8 cellular contexts compared by ENCODE assay signal in genomic region chr11:65559535-65559934, GRCh38. TPM values are rescaled to one million over a fixed set of nuclear protein-coding genes. Genes with fewer than 3 reads are reported as not detected.
A peak's percentile ranks its signal among the peaks of the same experiment; 100 is the strongest.
DNase-seq lines count a peak whose midpoint lies in the region; ATAC-seq and TF ChIP-seq lines count a peak whose summit lies in the region.
"Had no signal": no experiment of that assay in that cellular context is flagged by ENCODE, and none has a peak within 500 bp of the region (broad histone marks: within the 10 kb centered on the region; RNA-seq: fewer than 3 reads in every experiment).

No MANE protein-coding gene starts in this region.

- H3K9me3 Mint-ChIP-seq in activated T-helper 1 cell treated with anti-CD3 and anti-CD28 coated beads, Interleukin-12 subunit alpha, Interleukin-12 subunit beta, Interleukin-2, Interleukin-4 antibody, amounts not matched to agents 30 ng/mL and 10 ng/mL and 1 ng/mL, durations not matched to agents 14 hours and 24 hours and 36 hours = no peaks in the 10 kb centered on the region

- H3K18ac ChIP-seq in IMR-90 (ENCODE audit: low read depth, low read length) = no peak overlapping the region

- H3K27me3 ChIP-seq in IMR-90 (ENCODE audit: control insufficient read depth, insufficient read depth, low read length) (no peaks in the 10 kb centered on the region), hepatocyte (no peaks in the 10 kb centered on the region)

- no TSS peak for BruUV-seq in IMR-90 (replicated peaks; lab: Mats Ljungman, UMichigan)

- no peak overlapping the region for H3K9ac ChIP-seq in IMR-90 (ENCODE audit: low read depth, low read length)

- peaks cover 43% of the 10 kb centered on the region for H3K4me1 ChIP-seq in IMR-90 (ENCODE audit: control insufficient read depth, insufficient read depth, low read length)
- H3K4me1 ChIP-seq in hepatocyte (ENCODE audit: insufficient read depth) = peaks cover 51% of the 10 kb centered on the region

- in situ Hi-C loops in IMR-90 (cut with MboI; ENCODE audit: low sequenced_read_pairs) = no loop called here

- no peak for TF ChIP-seq POLR2A in IMR-90 (IDR thresholded peaks at IDR 0.05; ENCODE audit: low read depth, low read length)

- H3K4me2 ChIP-seq in IMR-90 (ENCODE audit: low read depth, low read length) (no peak overlapping the region), hepatocyte (peak overlapping the region; percentile 96)

- H3K27ac ChIP-seq in IMR-90 (ENCODE audit: insufficient read depth, low read length) (no peak overlapping the region), hepatocyte (peak overlapping the region; percentile 98)

- H4K91ac ChIP-seq in IMR-90 (ENCODE audit: insufficient read depth, low read depth, low read length) = 0 out of 2 replicates have a peak overlapping the region, but pooled peaks have one; percentile 2

- POLR2A ChIA-PET in IMR-90 (lab: Charles Lee; ENCODE audit: unreplicated experiment) = no interaction called here

- no peak overlapping the region for H3K14ac ChIP-seq in IMR-90 (replicated peaks; ENCODE audit: low read depth, low read length)

- H3K9me1 ChIP-seq in IMR-90 (ENCODE audit: insufficient read depth, low read length) = peaks cover 25% of the 10 kb centered on the region

- peaks cover 2% of the 10 kb centered on the region for H3K36me3 Mint-ChIP-seq in activated T-helper 1 cell treated with anti-CD3 and anti-CD28 coated beads, Interleukin-12 subunit alpha, Interleukin-12 subunit beta, Interleukin-2, Interleukin-4 antibody, amounts not matched to agents 30 ng/mL and 10 ng/mL and 1 ng/mL, durations not matched to agents 14 hours and 24 hours and 36 hours (ENCODE audit: low read depth)

- H2BK15ac ChIP-seq in IMR-90 (ENCODE audit: low read depth, low read length) = peak overlapping the region; percentile 26; the same call in 2 of the 3 replicates

- H3K4me3 Mint-ChIP-seq in activated T-helper 1 cell treated with anti-CD3 and anti-CD28 coated beads, Interleukin-12 subunit alpha, Interleukin-12 subunit beta, Interleukin-2, Interleukin-4 antibody, amounts not matched to agents 30 ng/mL and 10 ng/mL and 1 ng/mL, durations not matched to agents 14 hours and 24 hours and 36 hours = peak overlapping the region; percentile 59

- H2AK9ac ChIP-seq in IMR-90 (replicated peaks; ENCODE audit: low read depth, low read length, poor library complexity) = peak overlapping the region; percentile 86

- no CpG with 5 or more reads among the region's 5 CpGs for WGBS in IMR-90 (ENCODE audit: extremely low coverage in 2 of 2, insufficient read length in 1 of 2), 2 experiments
- 86% methylated on average over 5 of the region's 5 CpGs for WGBS in hepatocyte (ENCODE audit: low lambda C conversion rate, missing lambda C conversion rate)

- H2AK5ac ChIP-seq in IMR-90 (ENCODE audit: low read depth, low read length) = peak overlapping the region; percentile 92; the same call in 1 of the 2 replicates

- peak overlapping the region; percentile 29; the same call in 1 of the 2 replicates for H2BK120ac ChIP-seq in IMR-90 (ENCODE audit: low read depth, low read length)

- H3K4ac ChIP-seq in IMR-90 (ENCODE audit: low read depth, low read length) = peak overlapping the region; percentile 96

- no peak for TF ChIP-seq CTCF in IMR-90 (conservative IDR thresholded peaks at IDR 0.05; ENCODE audit: low read depth, low read length)
- no peak for TF ChIP-seq CTCF in hepatocyte (IDR thresholded peaks at IDR 0.05; ENCODE audit: poor library complexity)

- peak overlapping the region; percentile 64 for H3K27ac Mint-ChIP-seq in activated T-helper 1 cell treated with anti-CD3 and anti-CD28 coated beads, Interleukin-12 subunit alpha, Interleukin-12 subunit beta, Interleukin-2, Interleukin-4 antibody, amounts not matched to agents 30 ng/mL and 10 ng/mL and 1 ng/mL, durations not matched to agents 14 hours and 24 hours and 36 hours

- H3K23ac ChIP-seq in IMR-90 (ENCODE audit: low read depth, low read length) = peak overlapping the region; percentile 1; the same call in 1 of the 2 replicates

- H3K4me1 Mint-ChIP-seq in activated T-helper 1 cell treated with anti-CD3 and anti-CD28 coated beads, Interleukin-12 subunit alpha, Interleukin-12 subunit beta, Interleukin-2, Interleukin-4 antibody, amounts not matched to agents 30 ng/mL and 10 ng/mL and 1 ng/mL, durations not matched to agents 14 hours and 24 hours and 36 hours (ENCODE audit: low read depth) = peaks cover 54% of the 10 kb centered on the region

- H3K4me3 ChIP-seq in IMR-90 (ENCODE audit: insufficient read depth, low read depth, low read length) (no peak overlapping the region), hepatocyte (no peak overlapping the region)

- no peaks in the 10 kb centered on the region for H3K9me2 ChIP-seq in hepatocyte (replicated peaks; ENCODE audit: insufficient read depth)

- ATAC-seq in IMR-90 (ENCODE audit: low read depth) = no peak
- ATAC-seq in stimulated activated naive CD8-positive, alpha-beta T cell treated with anti-CD3 and anti-CD28 coated beads, Interleukin-15, Interleukin-2, amounts not matched to agents 100 U/mL and 50 U/mL, for 24 hours = peak; percentile 77
- no peak for ATAC-seq in HG03520 (IDR thresholded peaks at IDR 0.05; ENCODE audit: unreplicated experiment)

- peak overlapping the region; percentile 50 for H2BK5ac ChIP-seq in IMR-90 (ENCODE audit: low read depth, low read length, poor library complexity, severe bottlenecking)

- H3K79me1 ChIP-seq in IMR-90 (ENCODE audit: low read depth in 1 of 2, low read length in 2 of 2) = peaks cover 14 to 34% of the 10 kb centered on the region in 2 experiments; a peak in 3 of 4 replicates

- H4K20me1 ChIP-seq in IMR-90 (ENCODE audit: insufficient read depth, low read length) = peaks cover 9% of the 10 kb centered on the region; the same call in 1 of the 2 replicates
- H4K20me1 ChIP-seq in hepatocyte (ENCODE audit: insufficient read depth, poor library complexity, severe bottlenecking) = no peaks in the 10 kb centered on the region

- peak overlapping the region; percentile 2; the same call in 1 of the 2 replicates for H2BK20ac ChIP-seq in IMR-90 (ENCODE audit: low read depth, low read length)

- no peak overlapping the region for H3K56ac ChIP-seq in IMR-90 (ENCODE audit: extremely low read depth, insufficient read depth, low read length)

- no peak overlapping the region for H4K5ac ChIP-seq in IMR-90 (ENCODE audit: low read depth, low read length)

- peaks cover 23% of the 10 kb centered on the region for H3K79me2 ChIP-seq in hepatocyte

- H2AFZ ChIP-seq in IMR-90 (replicated peaks; ENCODE audit: low read length, poor library complexity) (peak overlapping the region; percentile 19), hepatocyte (no peak overlapping the region)

- no peak for TF ChIP-seq RAD21 in IMR-90 (IDR thresholded peaks at IDR 0.05; ENCODE audit: low read length)

- no peaks in the 10 kb centered on the region for H3K36me3 ChIP-seq in IMR-90 (ENCODE audit: control insufficient read depth, insufficient read depth, low read length)
- H3K36me3 ChIP-seq in hepatocyte (replicated peaks; ENCODE audit: insufficient read depth, low read depth) = no peaks in the 10 kb centered on the region

- no peaks in the 10 kb centered on the region for H3K27me3 Mint-ChIP-seq in activated T-helper 1 cell treated with anti-CD3 and anti-CD28 coated beads, Interleukin-12 subunit alpha, Interleukin-12 subunit beta, Interleukin-2, Interleukin-4 antibody, amounts not matched to agents 30 ng/mL and 10 ng/mL and 1 ng/mL, durations not matched to agents 14 hours and 24 hours and 36 hours (ENCODE audit: insufficient read depth)

- CTCF ChIA-PET in IMR-90 (lab: Yijun Ruan, JAX) = interaction anchor here (1.3 kb wide), 1 partner anchor 13 kb away, joined by 4 read pairs; the partner anchor contains the start of gene FAM89B

- dilution Hi-C loops in IMR-90 (cut with HindIII; ENCODE audit: low sequenced_read_pairs, unreplicated experiment) = no loop called here

- H3K9me3 ChIP-seq in IMR-90 (ENCODE audit: control insufficient read depth, insufficient read depth, low read length) (no peaks in the 10 kb centered on the region), hepatocyte (ENCODE audit: low read depth) (no peaks in the 10 kb centered on the region)

- DNase-seq in IMR-90 (no peak), hepatocyte (ENCODE audit: low spot score) (no peak), kidney glomerular epithelial cell (lab: John Stamatoyannopoulos, UW) (no peak)
- DNase-seq in activated T-helper 1 cell treated with anti-CD3 and anti-CD28 coated beads, Interleukin-12 subunit alpha, Interleukin-12 subunit beta, Interleukin-2, Interleukin-4 antibody, amounts not matched to agents 30 ng/mL and 10 ng/mL and 1 ng/mL, durations not matched to agents 14 hours and 24 hours and 36 hours (ENCODE audit: low spot score) = no peak
- no peak for DNase-seq in stimulated activated naive CD8-positive, alpha-beta T cell treated with anti-CD3 and anti-CD28 coated beads, Interleukin-15, Interleukin-2, amounts not matched to agents 100 U/mL and 50 U/mL, for 24 hours
- no peak for DNase-seq in activated effector memory CD4-positive, alpha-beta T cell treated with anti-CD3 and anti-CD28 coated beads, Interleukin-2, amount 50 U/mL, for 16 hours
- DNase-seq: MM.1S had no signal

- intact Hi-C loops in IMR-90 (cut with micrococcal nuclease) = no loop called here
- intact Hi-C loops in activated T-helper 1 cell treated with anti-CD3 and anti-CD28 coated beads, Interleukin-12 subunit alpha, Interleukin-12 subunit beta, Interleukin-2, Interleukin-4 antibody, amounts not matched to agents 30 ng/mL and 10 ng/mL and 1 ng/mL, durations not matched to agents 14 hours and 24 hours and 36 hours (cut with micrococcal nuclease) = loop anchor here (1.0 kb wide), 1 partner anchor 10 kb away; no protein-coding TSS in a partner anchor

- peak overlapping the region in 1 of 2 experiments; percentile 91; a peak in 2 of 4 replicates for H4K8ac ChIP-seq in IMR-90 (ENCODE audit: low read depth in 2 of 2, low read length in 2 of 2)

RNA-seq across cellular contexts. Expression of gene LTBP3, which starts 1.4 kb away (rescaled TPM):
- total RNA-seq in IMR-90 (2012; rRNA removed) = 6.6 and 8.3 TPM in 2 replicates
- polyA plus RNA-seq in IMR-90 (2012; rRNA removed) = 145 and 216 TPM in 2 replicates
- 229 and 255 TPM in 2 replicates for polyA plus RNA-seq in IMR-90 (2012; cell fraction: cytosol; rRNA removed)
- 685 and 1,572 TPM in 2 replicates for polyA plus RNA-seq in IMR-90 (2012; cell fraction: nucleus; rRNA removed; ENCODE audit: low replicate concordance)
- total RNA-seq in activated T-helper 1 cell treated with anti-CD3 and anti-CD28 coated beads, Interleukin-12 subunit alpha, Interleukin-12 subunit beta, Interleukin-2, Interleukin-4 antibody, amounts not matched to agents 30 ng/mL and 10 ng/mL and 1 ng/mL, durations not matched to agents 14 hours and 24 hours and 36 hours = 97.9 and 103 TPM in 2 replicates
- 46.0 and 53.7 TPM in 2 replicates for total RNA-seq in hepatocyte
- 85.3 and 101 TPM in 2 replicates for polyA plus RNA-seq in hepatocyte

RNA-seq across cellular contexts. Expression of gene ZNRD2, which starts 10.7 kb away (rescaled TPM):
- total RNA-seq in IMR-90 (2012; rRNA removed) = 69.7 and 75.6 TPM in 2 replicates
- polyA plus RNA-seq in IMR-90 (2012; rRNA removed) = 90.3 and 113 TPM in 2 replicates
- 68.6 and 112 TPM in 2 replicates for polyA plus RNA-seq in IMR-90 (2012; cell fraction: cytosol; rRNA removed)
- polyA plus RNA-seq in IMR-90 (2012; cell fraction: nucleus; rRNA removed; ENCODE audit: low replicate concordance) = 56.1 and 132 TPM in 2 replicates
- 94.6 and 96.9 TPM in 2 replicates for total RNA-seq in activated T-helper 1 cell treated with anti-CD3 and anti-CD28 coated beads, Interleukin-12 subunit alpha, Interleukin-12 subunit beta, Interleukin-2, Interleukin-4 antibody, amounts not matched to agents 30 ng/mL and 10 ng/mL and 1 ng/mL, durations not matched to agents 14 hours and 24 hours and 36 hours
- total RNA-seq in hepatocyte = 20.5 and 20.8 TPM in 2 replicates
- polyA plus RNA-seq in hepatocyte = 52.4 and 57.3 TPM in 2 replicates

RNA-seq across cellular contexts. Expression of gene FAM89B, which starts 12.8 kb away (rescaled TPM):
- 12.0 and 14.2 TPM in 2 replicates for total RNA-seq in IMR-90 (2012; rRNA removed)
- 65.5 and 86.6 TPM in 2 replicates for polyA plus RNA-seq in IMR-90 (2012; rRNA removed)
- 20.7 and 84.1 TPM in 2 replicates for polyA plus RNA-seq in IMR-90 (2012; cell fraction: cytosol; rRNA removed)
- 26.4 and 80.1 TPM in 2 replicates for polyA plus RNA-seq in IMR-90 (2012; cell fraction: nucleus; rRNA removed; ENCODE audit: low replicate concordance)
- total RNA-seq in activated T-helper 1 cell treated with anti-CD3 and anti-CD28 coated beads, Interleukin-12 subunit alpha, Interleukin-12 subunit beta, Interleukin-2, Interleukin-4 antibody, amounts not matched to agents 30 ng/mL and 10 ng/mL and 1 ng/mL, durations not matched to agents 14 hours and 24 hours and 36 hours = 50.4 and 50.6 TPM in 2 replicates
- 28.5 and 34.1 TPM in 2 replicates for total RNA-seq in hepatocyte
- polyA plus RNA-seq in hepatocyte = 105 and 112 TPM in 2 replicates

RNA-seq across cellular contexts. Expression of gene EHBP1L1, which starts 16.3 kb away (rescaled TPM):
- total RNA-seq in IMR-90 (2012; rRNA removed) = 10.0 and 13.3 TPM in 2 replicates
- polyA plus RNA-seq in IMR-90 (2012; rRNA removed) = 27.4 and 29.0 TPM in 2 replicates
- 13.2 and 27.4 TPM in 2 replicates for polyA plus RNA-seq in IMR-90 (2012; cell fraction: cytosol; rRNA removed)
- polyA plus RNA-seq in IMR-90 (2012; cell fraction: nucleus; rRNA removed; ENCODE audit: low replicate concordance) = 82.3 and 155 TPM in 2 replicates
- total RNA-seq in activated T-helper 1 cell treated with anti-CD3 and anti-CD28 coated beads, Interleukin-12 subunit alpha, Interleukin-12 subunit beta, Interleukin-2, Interleukin-4 antibody, amounts not matched to agents 30 ng/mL and 10 ng/mL and 1 ng/mL, durations not matched to agents 14 hours and 24 hours and 36 hours = 168 and 178 TPM in 2 replicates
- total RNA-seq in hepatocyte = 8.4 and 20.9 TPM in 2 replicates
- polyA plus RNA-seq in hepatocyte = 12.5 and 18.1 TPM in 2 replicates

RNA-seq across cellular contexts. Expression of gene SCYL1, which starts 34.7 kb away (rescaled TPM):
- total RNA-seq in IMR-90 (2012; rRNA removed) (95.8 and 96.4 TPM in 2 replicates), hepatocyte (80.4 and 83.9 TPM in 2 replicates)
- polyA plus RNA-seq in IMR-90 (2012; rRNA removed) (150 and 172 TPM in 2 replicates), hepatocyte (162 and 167 TPM in 2 replicates)
- polyA plus RNA-seq in IMR-90 (2012; cell fraction: cytosol; rRNA removed) = 166 and 172 TPM in 2 replicates
- 173 and 359 TPM in 2 replicates for polyA plus RNA-seq in IMR-90 (2012; cell fraction: nucleus; rRNA removed; ENCODE audit: low replicate concordance)
- total RNA-seq in activated T-helper 1 cell treated with anti-CD3 and anti-CD28 coated beads, Interleukin-12 subunit alpha, Interleukin-12 subunit beta, Interleukin-2, Interleukin-4 antibody, amounts not matched to agents 30 ng/mL and 10 ng/mL and 1 ng/mL, durations not matched to agents 14 hours and 24 hours and 36 hours = 103 and 109 TPM in 2 replicates
